In the genomic region with DNA sequence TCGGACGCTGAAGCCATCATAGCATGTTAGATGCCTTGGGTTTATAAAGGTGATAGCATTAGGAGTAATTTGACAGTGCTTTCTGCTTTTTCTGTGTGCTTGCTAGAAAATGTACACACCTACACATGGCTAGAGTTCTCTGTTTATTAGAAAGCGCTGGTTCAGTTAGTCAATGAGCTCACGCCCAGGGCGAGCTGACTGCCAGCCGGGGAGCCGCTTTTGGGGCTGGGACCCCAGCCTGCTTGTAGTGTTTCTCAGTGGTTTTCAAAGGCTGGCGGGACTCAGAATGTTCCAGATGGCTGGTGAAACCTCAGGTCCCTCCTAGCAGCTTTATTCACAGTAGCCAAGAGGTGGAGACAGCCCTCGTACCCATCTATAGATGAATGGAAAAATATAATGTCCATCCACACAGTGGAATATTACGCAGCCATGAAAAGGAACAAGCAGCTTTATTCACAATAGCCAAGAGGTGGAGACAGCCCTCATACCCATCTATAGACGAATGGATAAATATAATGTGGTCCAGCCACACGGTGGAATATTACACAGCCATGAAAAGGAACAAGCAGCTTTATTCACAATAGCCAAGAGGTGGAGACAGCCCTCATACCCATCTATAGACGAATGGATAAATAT, we compare ENCODE assay signal across 8 cellular contexts. TPM values are rescaled to one million over a fixed set of nuclear protein-coding genes. Genes with fewer than 3 reads are reported as not detected.
DNase-seq lines count a peak whose midpoint lies in the region; ATAC-seq and TF ChIP-seq lines count a peak whose summit lies in the region.
"Not testable (repeated sequence)": the region's sequence is repeated elsewhere in the genome, so short reads cannot be mapped to it uniquely, and the experiment has no call there.

No MANE protein-coding gene starts in this region.

- not testable (repeated sequence) for TF ChIP-seq CTCF in GM06990 (IDR thresholded peaks at IDR 0.05; ENCODE audit: insufficient read depth, low read length, poor library complexity, severe bottlenecking); activated B cell treated with CpG ODN at 0.5 μM for 24 hours (IDR thresholded peaks at IDR 0.05); breast epithelium (IDR thresholded peaks at IDR 0.05); osteoblast (IDR thresholded peaks at IDR 0.05; ENCODE audit: extremely low read depth, low read depth, low read length); transverse colon (IDR thresholded peaks at IDR 0.05)

- not testable (repeated sequence) for H3K36me3 ChIP-seq in GM06990 (ENCODE audit: control insufficient read depth, insufficient read depth, low read length); breast epithelium; osteoblast (ENCODE audit: insufficient read depth, low read length); transverse colon

- peak overlapping the region; percentile 84 for H3K4me2 ChIP-seq in osteoblast (ENCODE audit: insufficient read depth, low read length)

- WGBS in right cardiac atrium: 60% methylated on average over 13 of the region's 13 CpGs
- 36 to 52% methylated on average over 7 to 13 of the region's 13 CpGs for WGBS in transverse colon (ENCODE audit: low coverage in 1 of 2), 2 donors

- H3K4me1 ChIP-seq in breast epithelium; right cardiac atrium (ENCODE audit: control insufficient read depth, insufficient read depth, low read length); osteoblast (ENCODE audit: insufficient read depth, low read length): not testable (repeated sequence)
- peaks cover 0 to 11% (median 0%) of the 10 kb centered on the region in 4 donors for H3K4me1 ChIP-seq in transverse colon

- ATAC-seq in GM21447 (IDR thresholded peaks at IDR 0.05; ENCODE audit: unreplicated experiment) (peak; percentile 32), HG03378 (IDR thresholded peaks at IDR 0.05; ENCODE audit: unreplicated experiment) (peak; percentile 27), activated B cell treated with CpG ODN at 0.5 μM for 24 hours (ENCODE audit: low read depth) (peak; percentile 34)
- not testable (repeated sequence) for ATAC-seq in right cardiac atrium

- in situ Hi-C loops in transverse colon (cut with MboI; ENCODE audit: low pct_ligation_motif_present in 1 of 4, low pct_unique_long_range_greater_than_20kb in 1 of 4, low sequenced_read_pairs in 3 of 4): not testable (repeated sequence)

- POLR2A ChIA-PET in activated B cell treated with CpG ODN at 0.5 μM for 24 hours (lab: Charles Lee): not testable (repeated sequence)

- not testable (repeated sequence) for TF ChIP-seq EP300 in transverse colon (IDR thresholded peaks at IDR 0.05; ENCODE audit: low read depth)

- peaks cover 22% of the 10 kb centered on the region for H3K4me1 Mint-ChIP-seq in activated B cell treated with CpG ODN at 0.5 μM for 24 hours

- H3K27ac ChIP-seq in breast epithelium: peak overlapping the region in 1 of 2 donors; percentile 21
- not testable (repeated sequence) for H3K27ac ChIP-seq in right cardiac atrium (ENCODE audit: low read length); osteoblast (ENCODE audit: low read depth, low read length)
- peak overlapping the region in 3 of 4 donors; percentile 39 to 65 (median 52) for H3K27ac ChIP-seq in transverse colon

- not testable (repeated sequence) for H3K36me3 Mint-ChIP-seq in activated B cell treated with CpG ODN at 0.5 μM for 24 hours (ENCODE audit: low read depth)

- not testable (repeated sequence) for H3K27me3 ChIP-seq in GM06990 (replicated peaks; ENCODE audit: control insufficient read depth, insufficient read depth, low read length); breast epithelium; right cardiac atrium (ENCODE audit: control insufficient read depth, insufficient read depth); osteoblast (ENCODE audit: insufficient read depth, low read length); transverse colon

- H3K79me2 ChIP-seq in osteoblast (ENCODE audit: insufficient read depth, low read length): not testable (repeated sequence)

- not testable (repeated sequence) for H3K9me3 Mint-ChIP-seq in activated B cell treated with CpG ODN at 0.5 μM for 24 hours

- peaks cover 0 to 13% of the 10 kb centered on the region in 2 donors for H3K9me3 ChIP-seq in breast epithelium
- not testable (repeated sequence) for H3K9me3 ChIP-seq in right cardiac atrium (ENCODE audit: control insufficient read depth, low read length); osteoblast (ENCODE audit: low read depth, low read length); transverse colon

- H3K4me3 Mint-ChIP-seq in activated B cell treated with CpG ODN at 0.5 μM for 24 hours: peak overlapping the region; percentile 86

- TF ChIP-seq POLR2A in breast epithelium (IDR thresholded peaks at IDR 0.05); transverse colon (IDR thresholded peaks at IDR 0.05): not testable (repeated sequence)

- peak overlapping the region; percentile 84 for H2AFZ ChIP-seq in osteoblast (ENCODE audit: low read length)

- not testable (repeated sequence) for DNase-seq in GM06990 (ENCODE audit: extremely low read depth, insufficient read length); activated B cell treated with CpG ODN at 0.5 μM for 24 hours; breast epithelium (ENCODE audit: low spot score in 2 of 2); osteoblast (ENCODE audit: insufficient read length, low spot score, missing footprints); transverse colon
- peak in 1 of 3 donors; percentile 24 for DNase-seq in right cardiac atrium

- H3K4me3 ChIP-seq in GM06990 (replicated peaks; ENCODE audit: low read depth, low read length) (peak overlapping the region; percentile 68), breast epithelium (peak overlapping the region; percentile 37 to 56 (median 44)), right cardiac atrium (ENCODE audit: low read length) (peak overlapping the region; percentile 58), osteoblast (ENCODE audit: insufficient read depth, low read length) (peak overlapping the region; percentile 68), transverse colon (peak overlapping the region in 3 of 4 donors; percentile 28 to 53 (median 32))

- CTCF ChIA-PET in activated B cell treated with CpG ODN at 0.5 μM for 24 hours (lab: Charles Lee): not testable (repeated sequence)

- intact Hi-C loops in activated B cell treated with CpG ODN at 0.5 μM for 24 hours (cut with micrococcal nuclease): loop anchor here (10.0 kb wide), 1 partner anchor 92 kb away; no protein-coding TSS in a partner anchor
- intact Hi-C loops in breast epithelium (cut with DNase I; ENCODE audit: low total_unique reads); right cardiac atrium (cut with DNase I); transverse colon (cut with DNase I; ENCODE audit: low total_unique reads): not testable (repeated sequence)

- peak overlapping the region; percentile 59 for H3K27ac Mint-ChIP-seq in activated B cell treated with CpG ODN at 0.5 μM for 24 hours

- H3K27me3 Mint-ChIP-seq in activated B cell treated with CpG ODN at 0.5 μM for 24 hours: not testable (repeated sequence)

- not testable (repeated sequence) for H4K20me1 ChIP-seq in osteoblast (ENCODE audit: insufficient read depth, low read length)

RNA-seq across cellular contexts. Expression of gene IL3RA, which starts 0.7 kb away (rescaled TPM):
- total RNA-seq in activated B cell treated with CpG ODN at 0.5 μM for 24 hours (0.53 and 0.66 TPM in 2 replicates), breast epithelium (1 to 10 TPM; 2.9 to 7.5 (median 7.4) TPM), right cardiac atrium (1 to 10 TPM; 2.6 to 4.4 (median 3.1) TPM), osteoblast (0.72 and 0.88 TPM in 2 replicates), transverse colon (10 to 100 TPM in 1 of 4 donors, 1 to 10 TPM in 3; 3.0 to 11.1 (median 5.8) TPM)
- 8.7 TPM for polyA plus RNA-seq in right cardiac atrium

RNA-seq across cellular contexts. Expression of gene SLC25A6, which starts 54.7 kb away (rescaled TPM):
- total RNA-seq in activated B cell treated with CpG ODN at 0.5 μM for 24 hours (436 and 472 TPM in 2 replicates), breast epithelium (100 to 1,000 TPM; 306 to 401 (median 351) TPM), right cardiac atrium (100 to 1,000 TPM; 154 to 228 (median 193) TPM), osteoblast (182 and 203 TPM in 2 replicates), transverse colon (100 to 1,000 TPM; 473 to 699 (median 574) TPM)
- polyA plus RNA-seq in right cardiac atrium: 159 TPM
